Comparison of ENCODE assay signal across 8 cellular contexts in genomic region chr19:4669723-4670480, GRCh38. TPM values are rescaled to one million over a fixed set of nuclear protein-coding genes. Genes with fewer than 3 reads are reported as not detected.
DNase-seq lines count a peak whose midpoint lies in the region; ATAC-seq and TF ChIP-seq lines count a peak whose summit lies in the region.

Gene MYDGF, minus strand, starts transcription at chr19:4670342. Its CDS starts 8 bp downstream, at chr19:4670334.

- H3K27ac Mint-ChIP-seq in activated CD4-positive, alpha-beta T cell treated with anti-CD3 and anti-CD28 coated beads, Interleukin-2, amount 10 ng/mL, durations not matched to agents 24 days and 14 days = peak within 1 kb of the TSS; percentile 81

- H3K27me3 Mint-ChIP-seq in activated CD4-positive, alpha-beta T cell treated with anti-CD3 and anti-CD28 coated beads, Interleukin-2, amount 10 ng/mL, durations not matched to agents 24 days and 14 days = no peaks in the 10 kb centered on the region

- DNase-seq in AG09319 (ENCODE audit: extremely low read depth, low read depth) (peak; percentile 71), GM19238 (ENCODE audit: insufficient read length, low spot score) (peak; percentile 99), NCI-H69 (lab: John Stamatoyannopoulos, UW) (peak; percentile 96), coronary artery (ENCODE audit: low spot score) (peak; percentile 92), left lobe of liver (ENCODE audit: low spot score) (peak; percentile 93)
- DNase-seq in activated CD4-positive, alpha-beta T cell treated with anti-CD3 and anti-CD28 coated beads, Interleukin-2, amount 10 ng/mL, durations not matched to agents 24 days and 14 days = peak; percentile 98
- DNase-seq in stimulated activated CD4-positive, alpha-beta T cell treated with anti-CD3 and anti-CD28 coated beads, Interleukin-1b, Interleukin-23, amount 100 ng/mL, for 48 hours = peak; percentile 94

- TF ChIP-seq CTCF in AG09319 (IDR thresholded peaks at IDR 0.05; ENCODE audit: low read depth, low read length) (no peak), coronary artery (IDR thresholded peaks at IDR 0.05) (no peak)

- H3K36me3 Mint-ChIP-seq in activated CD4-positive, alpha-beta T cell treated with anti-CD3 and anti-CD28 coated beads, Interleukin-2, amount 10 ng/mL, durations not matched to agents 24 days and 14 days (ENCODE audit: low read depth) = peaks cover 27% of the 10 kb centered on the region

- no peaks in the 10 kb centered on the region for H3K9me3 Mint-ChIP-seq in activated CD4-positive, alpha-beta T cell treated with anti-CD3 and anti-CD28 coated beads, Interleukin-2, amount 10 ng/mL, durations not matched to agents 24 days and 14 days

- peak within 1 kb of the TSS; percentile 78 to 79 for H3K27ac ChIP-seq in coronary artery

- intact Hi-C loops in activated CD4-positive, alpha-beta T cell treated with anti-CD3 and anti-CD28 coated beads, Interleukin-2, amount 10 ng/mL, durations not matched to agents 24 days and 14 days (cut with micrococcal nuclease) = loop anchor here (1.0 kb wide), 1 partner anchor 31 kb away; the partner anchor contains the start of gene TNFAIP8L1

- peaks cover 11% of the 10 kb centered on the region for H3K4me1 Mint-ChIP-seq in activated CD4-positive, alpha-beta T cell treated with anti-CD3 and anti-CD28 coated beads, Interleukin-2, amount 10 ng/mL, durations not matched to agents 24 days and 14 days

- peak within 1 kb of the TSS; percentile 93 for H3K4me3 Mint-ChIP-seq in activated CD4-positive, alpha-beta T cell treated with anti-CD3 and anti-CD28 coated beads, Interleukin-2, amount 10 ng/mL, durations not matched to agents 24 days and 14 days

- ATAC-seq in HG03520 (IDR thresholded peaks at IDR 0.05; ENCODE audit: unreplicated experiment) (peak; percentile 76), left lobe of liver (peak; percentile 95)

- H3K4me3 ChIP-seq in coronary artery = peak within 1 kb of the TSS; percentile 90

RNA-seq across cellular contexts. Expression of gene MYDGF, which starts in this region (rescaled TPM):
- 85.2 and 90.8 TPM in 2 replicates for total RNA-seq in activated CD4-positive, alpha-beta T cell treated with anti-CD3 and anti-CD28 coated beads, Interleukin-2, amount 10 ng/mL, durations not matched to agents 24 days and 14 days
- total RNA-seq in left lobe of liver = 85.4 TPM

Comparison
In these comparisons a context has a peak if more than half of its experiments do, and no peak if none do; other contexts are left out.
1. Peak in every context shown above with its lines: DNase-seq, ATAC-seq, H3K4me3 ChIP-seq and H3K27ac ChIP-seq.